ENCODE assay signal across 1 cellular context in the genomic region with DNA sequence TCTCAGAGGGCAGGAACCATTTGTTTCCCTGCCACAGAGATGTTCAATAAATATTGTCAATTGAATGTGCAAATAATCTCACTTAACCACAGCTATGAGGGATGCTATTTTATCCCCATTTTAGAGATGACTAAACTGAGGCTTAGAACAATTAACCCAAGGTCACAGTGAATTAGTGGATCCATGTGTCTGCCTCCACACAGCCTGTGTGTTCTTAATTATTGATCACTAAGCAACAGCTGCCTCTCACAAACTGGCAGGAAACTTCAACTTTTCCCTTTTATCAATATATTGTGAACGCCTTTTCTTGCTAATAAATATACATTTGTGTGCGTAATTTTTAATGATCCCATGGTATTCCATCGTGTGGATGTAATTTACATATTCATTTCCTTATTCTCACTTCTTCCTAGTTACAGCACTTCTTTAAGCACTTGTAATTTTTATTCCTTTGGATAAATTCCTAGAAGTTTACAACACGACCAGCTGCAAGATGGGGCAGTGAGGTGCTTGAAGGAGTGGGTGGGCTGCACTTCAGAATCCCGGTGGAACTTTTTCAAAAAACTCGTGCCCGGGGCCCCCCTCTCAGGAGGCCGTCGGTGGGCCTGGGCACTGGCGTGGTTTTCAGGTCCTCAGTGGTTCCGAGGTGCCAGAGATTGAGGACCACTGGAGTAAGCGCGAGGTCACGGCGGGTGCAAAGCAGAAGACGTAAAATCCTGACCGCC.
TF ChIP-seq lines count a peak whose summit lies in the region.

No MANE protein-coding gene starts in this region.

TF ChIP-seq in GM23338, 12 proteins besides CTCF, POLR2A, EP300 and RAD21 (continued from another document):
- TF ChIP-seq, protein P1, sequence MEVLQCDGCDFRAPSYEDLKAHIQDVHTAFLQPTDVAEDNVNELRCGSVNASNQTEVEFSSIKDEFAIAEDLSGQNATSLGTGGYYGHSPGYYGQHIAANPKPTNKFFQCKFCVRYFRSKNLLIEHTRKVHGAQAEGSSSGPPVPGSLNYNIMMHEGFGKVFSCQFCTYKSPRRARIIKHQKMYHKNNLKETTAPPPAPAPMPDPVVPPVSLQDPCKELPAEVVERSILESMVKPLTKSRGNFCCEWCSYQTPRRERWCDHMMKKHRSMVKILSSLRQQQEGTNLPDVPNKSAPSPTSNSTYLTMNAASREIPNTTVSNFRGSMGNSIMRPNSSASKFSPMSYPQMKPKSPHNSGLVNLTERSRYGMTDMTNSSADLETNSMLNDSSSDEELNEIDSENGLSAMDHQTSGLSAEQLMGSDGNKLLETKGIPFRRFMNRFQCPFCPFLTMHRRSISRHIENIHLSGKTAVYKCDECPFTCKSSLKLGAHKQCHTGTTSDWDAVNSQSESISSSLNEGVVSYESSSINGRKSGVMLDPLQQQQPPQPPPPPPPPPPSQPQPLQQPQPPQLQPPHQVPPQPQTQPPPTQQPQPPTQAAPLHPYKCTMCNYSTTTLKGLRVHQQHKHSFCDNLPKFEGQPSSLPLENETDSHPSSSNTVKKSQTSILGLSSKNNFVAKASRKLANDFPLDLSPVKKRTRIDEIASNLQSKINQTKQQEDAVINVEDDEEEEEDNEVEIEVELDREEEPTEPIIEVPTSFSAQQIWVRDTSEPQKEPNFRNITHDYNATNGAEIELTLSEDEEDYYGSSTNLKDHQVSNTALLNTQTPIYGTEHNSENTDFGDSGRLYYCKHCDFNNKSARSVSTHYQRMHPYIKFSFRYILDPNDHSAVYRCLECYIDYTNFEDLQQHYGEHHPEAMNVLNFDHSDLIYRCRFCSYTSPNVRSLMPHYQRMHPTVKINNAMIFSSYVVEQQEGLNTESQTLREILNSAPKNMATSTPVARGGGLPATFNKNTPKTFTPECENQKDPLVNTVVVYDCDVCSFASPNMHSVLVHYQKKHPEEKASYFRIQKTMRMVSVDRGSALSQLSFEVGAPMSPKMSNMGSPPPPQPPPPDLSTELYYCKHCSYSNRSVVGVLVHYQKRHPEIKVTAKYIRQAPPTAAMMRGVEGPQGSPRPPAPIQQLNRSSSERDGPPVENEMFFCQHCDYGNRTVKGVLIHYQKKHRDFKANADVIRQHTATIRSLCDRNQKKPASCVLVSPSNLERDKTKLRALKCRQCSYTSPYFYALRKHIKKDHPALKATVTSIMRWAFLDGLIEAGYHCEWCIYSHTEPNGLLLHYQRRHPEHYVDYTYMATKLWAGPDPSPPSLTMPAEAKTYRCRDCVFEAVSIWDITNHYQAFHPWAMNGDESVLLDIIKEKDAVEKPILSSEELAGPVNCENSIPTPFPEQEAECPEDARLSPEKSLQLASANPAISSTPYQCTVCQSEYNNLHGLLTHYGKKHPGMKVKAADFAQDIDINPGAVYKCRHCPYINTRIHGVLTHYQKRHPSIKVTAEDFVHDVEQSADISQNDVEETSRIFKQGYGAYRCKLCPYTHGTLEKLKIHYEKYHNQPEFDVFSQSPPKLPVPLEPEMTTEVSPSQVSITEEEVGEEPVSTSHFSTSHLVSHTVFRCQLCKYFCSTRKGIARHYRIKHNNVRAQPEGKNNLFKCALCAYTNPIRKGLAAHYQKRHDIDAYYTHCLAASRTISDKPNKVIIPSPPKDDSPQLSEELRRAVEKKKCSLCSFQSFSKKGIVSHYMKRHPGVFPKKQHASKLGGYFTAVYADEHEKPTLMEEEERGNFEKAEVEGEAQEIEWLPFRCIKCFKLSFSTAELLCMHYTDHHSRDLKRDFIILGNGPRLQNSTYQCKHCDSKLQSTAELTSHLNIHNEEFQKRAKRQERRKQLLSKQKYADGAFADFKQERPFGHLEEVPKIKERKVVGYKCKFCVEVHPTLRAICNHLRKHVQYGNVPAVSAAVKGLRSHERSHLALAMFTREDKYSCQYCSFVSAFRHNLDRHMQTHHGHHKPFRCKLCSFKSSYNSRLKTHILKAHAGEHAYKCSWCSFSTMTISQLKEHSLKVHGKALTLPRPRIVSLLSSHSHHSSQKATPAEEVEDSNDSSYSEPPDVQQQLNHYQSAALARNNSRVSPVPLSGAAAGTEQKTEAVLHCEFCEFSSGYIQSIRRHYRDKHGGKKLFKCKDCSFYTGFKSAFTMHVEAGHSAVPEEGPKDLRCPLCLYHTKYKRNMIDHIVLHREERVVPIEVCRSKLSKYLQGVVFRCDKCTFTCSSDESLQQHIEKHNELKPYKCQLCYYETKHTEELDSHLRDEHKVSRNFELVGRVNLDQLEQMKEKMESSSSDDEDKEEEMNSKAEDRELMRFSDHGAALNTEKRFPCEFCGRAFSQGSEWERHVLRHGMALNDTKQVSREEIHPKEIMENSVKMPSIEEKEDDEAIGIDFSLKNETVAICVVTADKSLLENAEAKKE (CRISPR knock-in tag; IDR thresholded peaks at IDR 0.05) = no peak
- TF ChIP-seq ZNF331 (CRISPR knock-in tag; IDR thresholded peaks at IDR 0.05; ENCODE audit: low read depth) (no peak), NANOG (IDR thresholded peaks at IDR 0.05; ENCODE audit: borderline replicate concordance) (no peak), CREB1 (CRISPR knock-in tag; IDR thresholded peaks at IDR 0.05; ENCODE audit: low read depth) (no peak), EZH2phosphoT487 (IDR thresholded peaks at IDR 0.05; ENCODE audit: unreplicated experiment) (no peak), POLR2AphosphoS5 (IDR thresholded peaks at IDR 0.05; ENCODE audit: low read depth) (no peak), JUNB (IDR thresholded peaks at IDR 0.05; ENCODE audit: unreplicated experiment) (no peak), STAT1 (IDR thresholded peaks at IDR 0.05; ENCODE audit: unreplicated experiment) (no peak), ZNF114 (CRISPR knock-in tag; IDR thresholded peaks at IDR 0.05) (no peak)
- TF ChIP-seq, protein P2, sequence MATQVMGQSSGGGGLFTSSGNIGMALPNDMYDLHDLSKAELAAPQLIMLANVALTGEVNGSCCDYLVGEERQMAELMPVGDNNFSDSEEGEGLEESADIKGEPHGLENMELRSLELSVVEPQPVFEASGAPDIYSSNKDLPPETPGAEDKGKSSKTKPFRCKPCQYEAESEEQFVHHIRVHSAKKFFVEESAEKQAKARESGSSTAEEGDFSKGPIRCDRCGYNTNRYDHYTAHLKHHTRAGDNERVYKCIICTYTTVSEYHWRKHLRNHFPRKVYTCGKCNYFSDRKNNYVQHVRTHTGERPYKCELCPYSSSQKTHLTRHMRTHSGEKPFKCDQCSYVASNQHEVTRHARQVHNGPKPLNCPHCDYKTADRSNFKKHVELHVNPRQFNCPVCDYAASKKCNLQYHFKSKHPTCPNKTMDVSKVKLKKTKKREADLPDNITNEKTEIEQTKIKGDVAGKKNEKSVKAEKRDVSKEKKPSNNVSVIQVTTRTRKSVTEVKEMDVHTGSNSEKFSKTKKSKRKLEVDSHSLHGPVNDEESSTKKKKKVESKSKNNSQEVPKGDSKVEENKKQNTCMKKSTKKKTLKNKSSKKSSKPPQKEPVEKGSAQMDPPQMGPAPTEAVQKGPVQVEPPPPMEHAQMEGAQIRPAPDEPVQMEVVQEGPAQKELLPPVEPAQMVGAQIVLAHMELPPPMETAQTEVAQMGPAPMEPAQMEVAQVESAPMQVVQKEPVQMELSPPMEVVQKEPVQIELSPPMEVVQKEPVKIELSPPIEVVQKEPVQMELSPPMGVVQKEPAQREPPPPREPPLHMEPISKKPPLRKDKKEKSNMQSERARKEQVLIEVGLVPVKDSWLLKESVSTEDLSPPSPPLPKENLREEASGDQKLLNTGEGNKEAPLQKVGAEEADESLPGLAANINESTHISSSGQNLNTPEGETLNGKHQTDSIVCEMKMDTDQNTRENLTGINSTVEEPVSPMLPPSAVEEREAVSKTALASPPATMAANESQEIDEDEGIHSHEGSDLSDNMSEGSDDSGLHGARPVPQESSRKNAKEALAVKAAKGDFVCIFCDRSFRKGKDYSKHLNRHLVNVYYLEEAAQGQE (IDR thresholded peaks at IDR 0.05; ENCODE audit: unreplicated experiment) = no peak
